ENCODE assay signal across 9 cellular contexts in genomic region chr11:129023968-129024676, GRCh38.
DNase-seq lines count a peak whose midpoint lies in the region; ATAC-seq, FAIRE-seq and TF ChIP-seq lines count a peak whose summit lies in the region.
"Had no signal": no experiment of that assay in that cellular context is flagged by ENCODE, and none has a peak within 500 bp of the region (broad histone marks: within the 10 kb centered on the region; RNA-seq: fewer than 3 reads in every experiment).

No MANE protein-coding gene starts in this region.

- no peaks in the 10 kb centered on the region for H3K9me3 Mint-ChIP-seq in activated naive CD4-positive, alpha-beta T cell treated with anti-CD3 and anti-CD28 coated beads, Interleukin-2, amount 50 U/mL, for 24 hours
- no peaks in the 10 kb centered on the region for H3K9me3 Mint-ChIP-seq in effector memory CD8-positive, alpha-beta T cell

- DNase-seq in stimulated activated CD4-positive, alpha-beta T cell treated with anti-CD3 and anti-CD28 coated beads, Interleukin-1b, Interleukin-23, amount 100 ng/mL, for 48 hours: peak; percentile 1
- no peak for DNase-seq in stimulated activated CD4-positive, alpha-beta T cell treated with anti-CD3 and anti-CD28 coated beads, Interleukin-2, amount 100 ng/mL, for 48 hours
- DNase-seq in kidney tubule cell (ENCODE audit: low spot score) (peak; percentile 62), GOT3 (lab: John Stamatoyannopoulos, UW) (no peak), D721Med (ENCODE audit: insufficient read length, low spot score) (no peak)
- no peak for DNase-seq in effector memory CD8-positive, alpha-beta T cell

- no peak for FAIRE-seq in D721Med (lab: Jason Lieb, UNC)
- FAIRE-seq: endometrium had no signal

- peak overlapping the region; percentile 37 for H3K4me3 Mint-ChIP-seq in activated naive CD4-positive, alpha-beta T cell treated with anti-CD3 and anti-CD28 coated beads, Interleukin-2, amount 50 U/mL, for 24 hours
- H3K4me3 Mint-ChIP-seq in effector memory CD8-positive, alpha-beta T cell: no peak overlapping the region

- H3K27me3 Mint-ChIP-seq in activated naive CD4-positive, alpha-beta T cell treated with anti-CD3 and anti-CD28 coated beads, Interleukin-2, amount 50 U/mL, for 24 hours: no peaks in the 10 kb centered on the region
- peaks cover 3 to 14% of the 10 kb centered on the region in 2 donors for H3K27me3 Mint-ChIP-seq in effector memory CD8-positive, alpha-beta T cell

- peaks cover 2% of the 10 kb centered on the region for H3K36me3 Mint-ChIP-seq in activated naive CD4-positive, alpha-beta T cell treated with anti-CD3 and anti-CD28 coated beads, Interleukin-2, amount 50 U/mL, for 24 hours
- H3K36me3 Mint-ChIP-seq in effector memory CD8-positive, alpha-beta T cell (ENCODE audit: insufficient read depth): peaks cover 2% of the 10 kb centered on the region

- no peak overlapping the region for H3K27ac Mint-ChIP-seq in activated naive CD4-positive, alpha-beta T cell treated with anti-CD3 and anti-CD28 coated beads, Interleukin-2, amount 50 U/mL, for 24 hours
- no peak overlapping the region for H3K27ac Mint-ChIP-seq in effector memory CD8-positive, alpha-beta T cell

- TF ChIP-seq CTCF in D721Med (IDR thresholded peaks at IDR 0.05; ENCODE audit: insufficient read depth, missing control alignments): no peak

- ATAC-seq in effector memory CD8-positive, alpha-beta T cell (replicated peaks): no peak
- no peak for ATAC-seq in GM21381 (IDR thresholded peaks at IDR 0.05; ENCODE audit: unreplicated experiment)

- H3K4me1 Mint-ChIP-seq in activated naive CD4-positive, alpha-beta T cell treated with anti-CD3 and anti-CD28 coated beads, Interleukin-2, amount 50 U/mL, for 24 hours: peaks cover 26% of the 10 kb centered on the region
- peaks cover 0 to 5% of the 10 kb centered on the region in 2 donors for H3K4me1 Mint-ChIP-seq in effector memory CD8-positive, alpha-beta T cell (ENCODE audit: low read depth in 2 of 2)

Comparison
In these comparisons a context has a peak if more than half of its experiments do, and no peak if none do; other contexts are left out.
1. DNase-seq: peak in stimulated activated CD4-positive, alpha-beta T cell treated with anti-CD3 and anti-CD28 coated beads, Interleukin-1b, Interleukin-23, amount 100 ng/mL, for 48 hours (single experiment) and kidney tubule cell (single experiment); none in stimulated activated CD4-positive, alpha-beta T cell treated with anti-CD3 and anti-CD28 coated beads, Interleukin-2, amount 100 ng/mL, for 48 hours (0 of 2), GOT3 (single experiment), effector memory CD8-positive, alpha-beta T cell (0 of 3) and D721Med (single experiment).